8 cellular contexts compared by ENCODE assay signal in genomic region chr6:24931752-24932691, GRCh38. TPM values are rescaled to one million over a fixed set of nuclear protein-coding genes. Genes with fewer than 3 reads are reported as not detected.
A peak's percentile ranks its signal among the peaks of the same experiment; 100 is the strongest.
DNase-seq lines count a peak whose midpoint lies in the region; ATAC-seq and TF ChIP-seq lines count a peak whose summit lies in the region.

No MANE protein-coding gene starts in this region.

- no peak overlapping the region for H3K4me2 ChIP-seq in fibroblast of lung (ENCODE audit: extremely low read depth, insufficient read depth, low read length)

- H3K9ac ChIP-seq in fibroblast of lung (ENCODE audit: insufficient read depth, low read length), result no peak overlapping the region

- no peaks in the 10 kb centered on the region for H3K9me3 ChIP-seq in fibroblast of lung (ENCODE audit: control insufficient read depth, insufficient read depth, low read depth, low read length)

- no peaks in the 10 kb centered on the region for H4K20me1 ChIP-seq in fibroblast of lung (ENCODE audit: control insufficient read depth, extremely low read depth, insufficient read depth, low read length)

- no peak overlapping the region for H3K27ac ChIP-seq in fibroblast of lung (ENCODE audit: insufficient read depth, low read length)

- peaks cover 92% of the 10 kb centered on the region for H3K4me1 Mint-ChIP-seq in CD14-positive monocyte

- H3K27me3 ChIP-seq in fibroblast of lung (ENCODE audit: control insufficient read depth, insufficient read depth, low read length), result no peaks in the 10 kb centered on the region

- intact Hi-C loops in CD14-positive monocyte (cut with micrococcal nuclease), result loop anchor here in 1 of 2 donors (5.0 kb wide), 2 partner anchors 75 to 85 kb away; no protein-coding TSS in a partner anchor

- H3K4me3 Mint-ChIP-seq in CD14-positive monocyte, result peak overlapping the region; percentile 95 to 98

- peak overlapping the region; percentile 60 to 96 (median 79) for H3K27ac Mint-ChIP-seq in CD14-positive monocyte

- H3K27me3 Mint-ChIP-seq in CD14-positive monocyte (ENCODE audit: low read depth in 3 of 3), result no peaks in the 10 kb centered on the region

- no peaks in the 10 kb centered on the region for H3K79me2 ChIP-seq in fibroblast of lung (ENCODE audit: control insufficient read depth, insufficient read depth, low read length)

- peaks cover 0 to 5% (median 0%) of the 10 kb centered on the region in 7 donors for H3K9me3 Mint-ChIP-seq in CD14-positive monocyte

- H3K4me1 ChIP-seq in fibroblast of lung (ENCODE audit: control insufficient read depth, extremely low read depth, insufficient read depth, low read length), result peaks cover 11% of the 10 kb centered on the region

- DNase-seq in CD14-positive monocyte (ENCODE audit: low spot score) (no peak), NCI-H69 (lab: John Stamatoyannopoulos, UW) (peak; percentile 36), fibroblast of lung (ENCODE audit: low read depth in 2 of 2) (peak; percentile 63 to 83), NCI-H82 treated with DMSO at 0.1 percent for 48 hours (lab: John Stamatoyannopoulos, UW; ENCODE audit: unreplicated experiment) (no peak), hepatic stellate cell (ENCODE audit: low spot score) (no peak)
- no peak for DNase-seq in activated CD4-positive, alpha-beta T cell treated with anti-CD3 and anti-CD28 coated beads for 48 hours

- ATAC-seq in GM21381 (IDR thresholded peaks at IDR 0.05; ENCODE audit: unreplicated experiment) (peak; percentile 34), GM21528 (IDR thresholded peaks at IDR 0.05; ENCODE audit: low FRiP score, unreplicated experiment) (no peak)

- TF ChIP-seq CTCF in CD14-positive monocyte (IDR thresholded peaks at IDR 0.05) (no peak), fibroblast of lung (conservative IDR thresholded peaks at IDR 0.05 in 1 of 2, IDR thresholded peaks at IDR 0.05 in 1 of 2; ENCODE audit: low read depth in 1 of 2, low read length in 2 of 2) (no peak)

- H3K36me3 Mint-ChIP-seq in CD14-positive monocyte, result peaks cover 47 to 59% of the 10 kb centered on the region in 2 donors

- H3K4me3 ChIP-seq in fibroblast of lung (replicated peaks in 1 of 4; ENCODE audit: control extremely low read depth in 1 of 4, insufficient read depth in 1 of 4, low read depth in 3 of 4, low read length in 4 of 4), result no peak overlapping the region

- no peak overlapping the region for H2AFZ ChIP-seq in fibroblast of lung (ENCODE audit: low read length)

- no peaks in the 10 kb centered on the region for H3K36me3 ChIP-seq in fibroblast of lung (ENCODE audit: control insufficient read depth, insufficient read depth, low read length)

RNA-seq across cellular contexts. Expression of gene RIPOR2, which starts 3.7 kb away (rescaled TPM):
- polyA plus RNA-seq in CD14-positive monocyte (100 to 1,000 TPM; 154 to 179 TPM), fibroblast of lung (3.3 and 3.5 TPM in 2 replicates)
- 0.51 and 3.6 TPM in 2 replicates for total RNA-seq in fibroblast of lung
- polyA plus RNA-seq in fibroblast of lung (2012), result 2.6 TPM in 2 replicates
- polyA minus RNA-seq in fibroblast of lung (ENCODE audit: low replicate concordance), result 1.6 and 6.7 TPM in 2 replicates

Comparison
In these comparisons a context has a peak if more than half of its experiments do, and no peak if none do; other contexts are left out.
1. DNase-seq: peak in NCI-H69 (single experiment) and fibroblast of lung (2 of 2); none in CD14-positive monocyte (single experiment), NCI-H82 treated with DMSO at 0.1 percent for 48 hours (single experiment), hepatic stellate cell (single experiment) and activated CD4-positive, alpha-beta T cell treated with anti-CD3 and anti-CD28 coated beads for 48 hours (single experiment).
2. RNA of gene RIPOR2, which starts 3.7 kb away (polyA plus RNA-seq): 154 to 179 TPM in CD14-positive monocyte; 2.6 to 3.5 TPM in fibroblast of lung; every median in the first group is over 10 times any median in the second.